ENCODE assay signal across 11 cellular contexts in the genomic region with DNA sequence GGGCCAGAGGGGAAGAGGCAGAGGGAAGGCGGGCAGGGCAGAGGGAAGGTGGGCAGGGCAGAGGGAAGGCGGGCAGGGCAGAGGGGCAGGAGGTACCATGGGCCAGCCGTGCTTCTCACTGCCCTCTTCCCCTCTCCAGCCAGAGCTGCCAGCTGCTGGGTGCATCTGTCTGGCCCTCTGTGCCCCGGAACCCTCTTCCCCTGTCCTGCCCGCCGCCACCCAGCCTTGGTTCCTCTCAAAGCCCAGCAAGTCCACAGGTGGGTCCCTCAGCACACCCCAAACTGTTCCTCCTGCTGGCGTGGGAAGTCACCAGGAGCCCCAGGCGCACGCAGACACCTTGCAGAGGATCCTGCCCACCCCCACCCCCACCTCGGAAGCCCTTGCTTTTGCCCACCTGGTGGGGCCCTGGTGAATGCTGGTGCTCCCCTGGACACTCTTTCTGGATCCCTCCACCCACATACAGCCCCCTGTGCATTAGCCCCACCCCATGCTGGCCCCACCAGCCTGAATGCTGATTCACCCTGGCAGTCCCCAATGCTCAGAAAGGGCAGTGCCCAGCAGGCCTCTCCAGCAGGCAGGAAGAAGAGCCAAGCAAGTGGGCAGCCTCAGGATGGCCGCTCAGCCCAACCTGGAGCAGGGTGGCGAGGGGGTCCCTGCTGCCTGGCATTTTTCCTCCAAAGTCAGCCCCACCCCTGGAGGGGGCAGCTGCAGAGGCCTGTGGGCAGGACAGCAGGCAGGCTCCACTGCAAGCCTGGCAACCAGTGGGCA. TPM values are rescaled to one million over a fixed set of nuclear protein-coding genes. Genes with fewer than 3 reads are reported as not detected.
DNase-seq lines count a peak whose midpoint lies in the region; ATAC-seq and TF ChIP-seq lines count a peak whose summit lies in the region.
"Had no signal": no experiment of that assay in that cellular context is flagged by ENCODE, and none has a peak within 500 bp of the region (broad histone marks: within the 10 kb centered on the region; RNA-seq: fewer than 3 reads in every experiment).

No MANE protein-coding gene starts in this region.

- H3K4me3 Mint-ChIP-seq in activated CD4-positive, alpha-beta T cell treated with anti-CD3 and anti-CD28 coated beads, Interleukin-2, amount 10 ng/mL, durations not matched to agents 7 days and 5 days = peak overlapping the region; percentile 19
- H3K4me3 Mint-ChIP-seq in Calu3 (ENCODE audit: low read depth, unreplicated experiment) = no peak overlapping the region

- POLR2A ChIA-PET in activated CD4-positive, alpha-beta T cell treated with anti-CD3 and anti-CD28 coated beads, Interleukin-2, amount 10 ng/mL, durations not matched to agents 7 days and 5 days (lab: Charles Lee) = no interaction called here

- H3K36me3 Mint-ChIP-seq in activated CD4-positive, alpha-beta T cell treated with anti-CD3 and anti-CD28 coated beads, Interleukin-2, amount 10 ng/mL, durations not matched to agents 7 days and 5 days (ENCODE audit: low read depth) = no peaks in the 10 kb centered on the region
- peaks cover 10% of the 10 kb centered on the region for H3K36me3 Mint-ChIP-seq in Calu3 (ENCODE audit: insufficient read depth, unreplicated experiment)

- no peak for DNase-seq in activated CD4-positive, alpha-beta T cell treated with anti-CD3 and anti-CD28 coated beads, Interleukin-2, amount 10 ng/mL, durations not matched to agents 7 days and 5 days
- DNase-seq in activated CD4-positive, alpha-beta T cell treated with anti-CD3 and anti-CD28 coated beads for 1 hour = no peak
- DNase-seq in thoracic aorta (ENCODE audit: low spot score) = no peak
- no peak for DNase-seq in Calu3
- DNase-seq in effector CD8-positive, alpha-beta T cell (lab: John Stamatoyannopoulos, UW) = no peak
- DNase-seq: central memory CD4-positive, alpha-beta T cell; NCI-H345; stimulated activated CD4-positive, alpha-beta T cell treated with anti-CD3 and anti-CD28 coated beads, Interleukin-4, amount 100 ng/mL, for 24 hours had no signal

- H3K36me3 ChIP-seq in duodenal mucosa (ENCODE audit: control insufficient read depth in 1 of 2, insufficient read depth in 2 of 2, low read length in 2 of 2) = no peaks in the 10 kb centered on the region
- H3K36me3 ChIP-seq in mucosa of stomach (ENCODE audit: control insufficient read depth, insufficient read depth, low read length) = no peaks in the 10 kb centered on the region
- no peaks in the 10 kb centered on the region for H3K36me3 ChIP-seq in thoracic aorta

- H3K4me1 Mint-ChIP-seq in activated CD4-positive, alpha-beta T cell treated with anti-CD3 and anti-CD28 coated beads, Interleukin-2, amount 10 ng/mL, durations not matched to agents 7 days and 5 days = peaks cover 10% of the 10 kb centered on the region
- H3K4me1 Mint-ChIP-seq in Calu3 (ENCODE audit: low read depth, unreplicated experiment) = no peaks in the 10 kb centered on the region

- no TSS peak for BruUV-seq in Calu3 (replicated peaks; lab: Mats Ljungman, UMichigan)

- ATAC-seq in thoracic aorta (ENCODE audit: insufficient number of reproducible peaks, low FRiP score, low read depth) = no peak
- no peak for ATAC-seq in GM18502 (IDR thresholded peaks at IDR 0.05; ENCODE audit: poor library complexity, unreplicated experiment)

- H3K4me1 ChIP-seq in duodenal mucosa (ENCODE audit: control insufficient read depth in 1 of 2, insufficient read depth in 2 of 2, low read length in 2 of 2) (peaks cover 18 to 27% of the 10 kb centered on the region in 2 donors), mucosa of stomach (ENCODE audit: control insufficient read depth, insufficient read depth, low read length) (peaks cover 33% of the 10 kb centered on the region), thoracic aorta (ENCODE audit: control insufficient read depth in 1 of 2, low read depth in 2 of 2) (peaks cover 12 to 21% of the 10 kb centered on the region in 2 donors)

- intact Hi-C loops in Calu3 (cut with micrococcal nuclease; ENCODE audit: unreplicated experiment) = no loop called here

- H3K9ac ChIP-seq in duodenal mucosa (ENCODE audit: low read depth in 1 of 2, low read length in 2 of 2) (peak overlapping the region in 1 of 2 donors; percentile 32), mucosa of stomach (ENCODE audit: low read length) (peak overlapping the region; percentile 88)

- no peak for TF ChIP-seq CTCF in thoracic aorta (IDR thresholded peaks at IDR 0.05)
- no peak for TF ChIP-seq CTCF in Calu3 (IDR thresholded peaks at IDR 0.05; ENCODE audit: unreplicated experiment)

- H3K4me3 ChIP-seq in duodenal mucosa (ENCODE audit: low read depth in 1 of 2, low read length in 2 of 2) = no peak overlapping the region
- H3K4me3 ChIP-seq in mucosa of stomach (ENCODE audit: low read length) = no peak overlapping the region
- H3K4me3 ChIP-seq in thoracic aorta = peak overlapping the region; percentile 75

- H3K27me3 Mint-ChIP-seq in activated CD4-positive, alpha-beta T cell treated with anti-CD3 and anti-CD28 coated beads, Interleukin-2, amount 10 ng/mL, durations not matched to agents 7 days and 5 days = no peaks in the 10 kb centered on the region
- H3K27me3 Mint-ChIP-seq in Calu3 (ENCODE audit: unreplicated experiment) = no peaks in the 10 kb centered on the region

- H3K27me3 ChIP-seq in duodenal mucosa (ENCODE audit: control insufficient read depth in 1 of 2, insufficient read depth in 2 of 2, low read length in 2 of 2) (no peaks in the 10 kb centered on the region), mucosa of stomach (ENCODE audit: control insufficient read depth, insufficient read depth, low read length) (no peaks in the 10 kb centered on the region), thoracic aorta (replicated peaks; ENCODE audit: insufficient read depth) (no peaks in the 10 kb centered on the region)

- peak overlapping the region; percentile 6 for H3K27ac Mint-ChIP-seq in activated CD4-positive, alpha-beta T cell treated with anti-CD3 and anti-CD28 coated beads, Interleukin-2, amount 10 ng/mL, durations not matched to agents 7 days and 5 days
- H3K27ac Mint-ChIP-seq in Calu3 (ENCODE audit: unreplicated experiment) = no peak overlapping the region

- H3K9me3 Mint-ChIP-seq in activated CD4-positive, alpha-beta T cell treated with anti-CD3 and anti-CD28 coated beads, Interleukin-2, amount 10 ng/mL, durations not matched to agents 7 days and 5 days = peaks cover 7% of the 10 kb centered on the region
- H3K9me3 Mint-ChIP-seq in Calu3 (ENCODE audit: low read depth, unreplicated experiment) = no peaks in the 10 kb centered on the region

- CTCF ChIA-PET in activated CD4-positive, alpha-beta T cell treated with anti-CD3 and anti-CD28 coated beads, Interleukin-2, amount 10 ng/mL, durations not matched to agents 7 days and 5 days (lab: Charles Lee) = no interaction called here
- CTCF ChIA-PET in Calu3 (lab: Charles Lee) = no interaction called here

- H3K27ac ChIP-seq in duodenal mucosa (ENCODE audit: low read depth, low read length) = peak overlapping the region; percentile 62
- H3K27ac ChIP-seq in thoracic aorta = peak overlapping the region; percentile 72 to 84

- H3K9me3 ChIP-seq in duodenal mucosa (ENCODE audit: control insufficient read depth in 1 of 2, low read length in 2 of 2) = no peaks in the 10 kb centered on the region
- H3K9me3 ChIP-seq in mucosa of stomach (ENCODE audit: control insufficient read depth, low read length) = no peaks in the 10 kb centered on the region
- no peaks in the 10 kb centered on the region for H3K9me3 ChIP-seq in thoracic aorta

RNA-seq across cellular contexts. Expression of a gene that starts 1.9 kb away (rescaled TPM):
- total RNA-seq in activated CD4-positive, alpha-beta T cell treated with anti-CD3 and anti-CD28 coated beads, Interleukin-2, amount 10 ng/mL, durations not matched to agents 7 days and 5 days = 1 to 10 TPM; 8.1 to 9.3 TPM
- 1 to 10 TPM; 5.3 to 7.8 TPM for total RNA-seq in thoracic aorta
- 12.9 and 15.8 TPM in 2 replicates for total RNA-seq in Calu3 (2022)
